In genomic region chr19:2043269-2043641, GRCh38 we compare ENCODE assay signal across 9 cellular contexts. TPM values are rescaled to one million over a fixed set of nuclear protein-coding genes. Genes with fewer than 3 reads are reported as not detected.
DNase-seq lines count a peak whose midpoint lies in the region; ATAC-seq lines count a peak whose summit lies in the region.
"Had no signal": no experiment of that assay in that cellular context is flagged by ENCODE, and none has a peak within 500 bp of the region (broad histone marks: within the 10 kb centered on the region; RNA-seq: fewer than 3 reads in every experiment).

No MANE protein-coding gene starts in this region.

- H3K27ac ChIP-seq in angular gyrus (ENCODE audit: low read depth, low read length) (peak overlapping the region; percentile 99), thymus (ENCODE audit: low read depth) (peak overlapping the region; percentile 11)

- peaks cover 31% of the 10 kb centered on the region for H3K36me3 Mint-ChIP-seq in activated CD4-positive, alpha-beta T cell treated with anti-CD3 and anti-CD28 coated beads, Interleukin-2, amount 10 ng/mL, durations not matched to agents 24 days and 14 days (ENCODE audit: low read depth)
- H3K36me3 Mint-ChIP-seq in memory B cell: peaks cover 19% of the 10 kb centered on the region

- H3K9me3 ChIP-seq in thymus (ENCODE audit: control insufficient read depth): no peaks in the 10 kb centered on the region

- peaks cover 44% of the 10 kb centered on the region for H3K4me1 ChIP-seq in thymus (ENCODE audit: control insufficient read depth, insufficient read depth, low read length)

- no peaks in the 10 kb centered on the region for H3K27me3 ChIP-seq in thymus (ENCODE audit: control insufficient read depth, insufficient read depth)

- no peak for ATAC-seq in memory B cell (ENCODE audit: low read depth)

- 94% methylated on average over 8 of the region's 8 CpGs for WGBS in thymus

- H3K4me1 Mint-ChIP-seq in activated CD4-positive, alpha-beta T cell treated with anti-CD3 and anti-CD28 coated beads, Interleukin-2, amount 10 ng/mL, durations not matched to agents 24 days and 14 days: peaks cover 18% of the 10 kb centered on the region
- H3K4me1 Mint-ChIP-seq in memory B cell: peaks cover 24% of the 10 kb centered on the region

- no peak overlapping the region for H3K4me3 ChIP-seq in thymus (ENCODE audit: low read length)

- peak overlapping the region; percentile 76 for H3K4me3 Mint-ChIP-seq in activated CD4-positive, alpha-beta T cell treated with anti-CD3 and anti-CD28 coated beads, Interleukin-2, amount 10 ng/mL, durations not matched to agents 24 days and 14 days
- peak overlapping the region; percentile 59 for H3K4me3 Mint-ChIP-seq in memory B cell

- no peaks in the 10 kb centered on the region for H3K9me3 Mint-ChIP-seq in activated CD4-positive, alpha-beta T cell treated with anti-CD3 and anti-CD28 coated beads, Interleukin-2, amount 10 ng/mL, durations not matched to agents 24 days and 14 days
- no peaks in the 10 kb centered on the region for H3K9me3 Mint-ChIP-seq in memory B cell

- H3K27ac Mint-ChIP-seq in activated CD4-positive, alpha-beta T cell treated with anti-CD3 and anti-CD28 coated beads, Interleukin-2, amount 10 ng/mL, durations not matched to agents 24 days and 14 days: peak overlapping the region; percentile 89
- H3K27ac Mint-ChIP-seq in memory B cell: peak overlapping the region; percentile 98

- peaks cover 74% of the 10 kb centered on the region for H3K36me3 ChIP-seq in thymus (ENCODE audit: control insufficient read depth, insufficient read depth)

- H3K27me3 Mint-ChIP-seq in activated CD4-positive, alpha-beta T cell treated with anti-CD3 and anti-CD28 coated beads, Interleukin-2, amount 10 ng/mL, durations not matched to agents 24 days and 14 days: no peaks in the 10 kb centered on the region
- no peaks in the 10 kb centered on the region for H3K27me3 Mint-ChIP-seq in memory B cell

- intact Hi-C loops in activated CD4-positive, alpha-beta T cell treated with anti-CD3 and anti-CD28 coated beads, Interleukin-2, amount 10 ng/mL, durations not matched to agents 24 days and 14 days (cut with micrococcal nuclease): loop anchor here (2.0 kb wide), 2 partner anchors 24 to 100 kb away; no protein-coding TSS in a partner anchor

- peak; percentile 68 for DNase-seq in activated CD4-positive, alpha-beta T cell treated with anti-CD3 and anti-CD28 coated beads, Interleukin-2, amount 10 ng/mL, durations not matched to agents 24 days and 14 days
- no peak for DNase-seq in activated CD4-positive, alpha-beta T cell treated with anti-CD3 and anti-CD28 coated beads for 4 hours
- DNase-seq in memory B cell (ENCODE audit: low spot score in 2 of 2): no peak
- DNase-seq in HPDE6-E6E7 (ENCODE audit: extremely low spot score): no peak
- DNase-seq in DMS79 (lab: John Stamatoyannopoulos, UW): no peak
- DNase-seq in middle frontal gyrus (ENCODE audit: extremely low spot score, low spot score): no peak
- DNase-seq: NCI-H2029 treated with DMSO at 0.1 percent for 48 hours had no signal

RNA-seq across cellular contexts. Expression of gene MKNK2, which starts 7.8 kb away (rescaled TPM):
- total RNA-seq in activated CD4-positive, alpha-beta T cell treated with anti-CD3 and anti-CD28 coated beads, Interleukin-2, amount 10 ng/mL, durations not matched to agents 24 days and 14 days: 159 and 169 TPM in 2 replicates
- polyA plus RNA-seq in thymus: 97.9 TPM

RNA-seq across cellular contexts. Expression of gene BTBD2, which starts 27.7 kb away (rescaled TPM):
- total RNA-seq in activated CD4-positive, alpha-beta T cell treated with anti-CD3 and anti-CD28 coated beads, Interleukin-2, amount 10 ng/mL, durations not matched to agents 24 days and 14 days: 25.8 and 30.2 TPM in 2 replicates
- 36.9 TPM for polyA plus RNA-seq in thymus

RNA-seq across cellular contexts. Expression of gene MOB3A, which starts 52.9 kb away (rescaled TPM):
- total RNA-seq in activated CD4-positive, alpha-beta T cell treated with anti-CD3 and anti-CD28 coated beads, Interleukin-2, amount 10 ng/mL, durations not matched to agents 24 days and 14 days: 184 and 185 TPM in 2 replicates
- polyA plus RNA-seq in thymus: 29.7 TPM

RNA-seq across cellular contexts. Expression of gene IZUMO4, which starts 53.5 kb away (rescaled TPM):
- 9.5 and 10.0 TPM in 2 replicates for total RNA-seq in activated CD4-positive, alpha-beta T cell treated with anti-CD3 and anti-CD28 coated beads, Interleukin-2, amount 10 ng/mL, durations not matched to agents 24 days and 14 days
- 37.8 TPM for polyA plus RNA-seq in thymus
